In genomic region chr4:174454815-174455473, GRCh38 we compare ENCODE assay signal across 30 cellular contexts.
"Had no signal": no experiment of that assay in that cellular context is flagged by ENCODE, and none has a peak within 500 bp of the region (broad histone marks: within the 10 kb centered on the region; RNA-seq: fewer than 3 reads in every experiment).

No MANE protein-coding gene starts in this region.

- DNase-seq: activated CD4-positive, alpha-beta memory T cell treated with anti-CD3 and anti-CD28 coated beads, Interleukin-2, amount 10 ng/mL, durations not matched to agents 7 days and 5 days; activated CD4-positive, alpha-beta T cell treated with anti-CD3 and anti-CD28 coated beads for 1 hour; activated CD4-positive, alpha-beta T cell treated with anti-CD3 and anti-CD28 coated beads for 4 hours; activated CD4-positive, alpha-beta T cell treated with anti-CD3 and anti-CD28 coated beads, Interleukin-2, amount 10 ng/mL, durations not matched to agents 7 days and 5 days; activated CD4-positive, alpha-beta T cell treated with anti-CD3 and anti-CD28 coated beads, Interleukin-2, amount 50 U/mL, for 4 hours; activated CD8-positive, alpha-beta memory T cell treated with anti-CD3 and anti-CD28 coated beads, Interleukin-2, amount 50 U/mL, for 48 hours; activated gamma-delta T cell; activated naive CD4-positive, alpha-beta T cell; activated naive CD4-positive, alpha-beta T cell treated with anti-CD3 and anti-CD28 coated beads, Interleukin-2, amount 10 ng/mL, durations not matched to agents 7 days and 5 days; activated naive CD8-positive, alpha-beta T cell treated with anti-CD3 and anti-CD28 coated beads, Interleukin-2, amount 10 ng/mL, durations not matched to agents 7 days and 5 days; activated T-cell treated with anti-CD3 and anti-CD28 coated beads for 4 hours; activated T-cell treated with anti-CD3 and anti-CD28 coated beads, Interleukin-2, amount 50 U/mL, for 24 hours; activated T-cell treated with anti-CD3 and anti-CD28 coated beads, Interleukin-2, amount 50 U/mL, for 72 hours; central memory CD4-positive, alpha-beta T cell; cerebellar nuclear complex; dorsolateral prefrontal cortex; effector memory CD4-positive, alpha-beta T cell; endodermal cell; foreskin fibroblast; head of caudate nucleus; T-helper 2 cell had no signal

- H3K36me3 Mint-ChIP-seq: activated naive CD4-positive, alpha-beta T cell treated with anti-CD3 and anti-CD28 coated beads, Interleukin-2, amount 10 ng/mL, durations not matched to agents 7 days and 5 days; activated naive CD4-positive, alpha-beta T cell treated with anti-CD3 and anti-CD28 coated beads, Interleukin-2, amount 50 U/mL, for 72 hours; activated naive CD8-positive, alpha-beta T cell treated with anti-CD3 and anti-CD28 coated beads, Interleukin-2, amount 10 ng/mL, durations not matched to agents 7 days and 5 days; brain; WTC11 had no signal

- H3K4me3 Mint-ChIP-seq: activated CD4-positive, alpha-beta memory T cell treated with anti-CD3 and anti-CD28 coated beads, Interleukin-2, amount 10 ng/mL, durations not matched to agents 7 days and 5 days; activated CD4-positive, alpha-beta T cell treated with anti-CD3 and anti-CD28 coated beads, Interleukin-2, amount 10 ng/mL, durations not matched to agents 7 days and 5 days; activated naive CD4-positive, alpha-beta T cell treated with anti-CD3 and anti-CD28 coated beads, Interleukin-2, amount 10 ng/mL, durations not matched to agents 7 days and 5 days; activated naive CD8-positive, alpha-beta T cell treated with anti-CD3 and anti-CD28 coated beads, Interleukin-2, amount 10 ng/mL, durations not matched to agents 7 days and 5 days; activated T-cell treated with anti-CD3 and anti-CD28 coated beads, Interleukin-2, amount 50 U/mL, for 24 hours; activated T-cell treated with anti-CD3 and anti-CD28 coated beads, Interleukin-2, amount 50 U/mL, for 72 hours; brain; dendritic cell treated with granulocyte-macrophage colony-stimulating factor and Interleukin-4, amounts not matched to agents 40 ng/mL and 50 ng/mL, for 4 days; endodermal cell; WTC11 had no signal

- ATAC-seq: activated naive CD4-positive, alpha-beta T cell treated with anti-CD3 and anti-CD28 coated beads, Interleukin-2, amount 50 U/mL, for 72 hours; activated T-cell treated with anti-CD3 and anti-CD28 coated beads, Interleukin-2, amount 50 U/mL, for 72 hours; esophagus mucosa; WTC11 had no signal

- H3K9me3 Mint-ChIP-seq: activated CD4-positive, alpha-beta memory T cell treated with anti-CD3 and anti-CD28 coated beads, Interleukin-2, amount 10 ng/mL, durations not matched to agents 7 days and 5 days; activated CD4-positive, alpha-beta T cell treated with anti-CD3 and anti-CD28 coated beads, Interleukin-2, amount 10 ng/mL, durations not matched to agents 7 days and 5 days; activated naive CD4-positive, alpha-beta T cell treated with anti-CD3 and anti-CD28 coated beads, Interleukin-2, amount 10 ng/mL, durations not matched to agents 7 days and 5 days; activated naive CD8-positive, alpha-beta T cell treated with anti-CD3 and anti-CD28 coated beads, Interleukin-2, amount 10 ng/mL, durations not matched to agents 7 days and 5 days; activated T-cell treated with anti-CD3 and anti-CD28 coated beads, Interleukin-2, amount 50 U/mL, for 24 hours; activated T-cell treated with anti-CD3 and anti-CD28 coated beads, Interleukin-2, amount 50 U/mL, for 72 hours; brain; dendritic cell treated with granulocyte-macrophage colony-stimulating factor and Interleukin-4, amounts not matched to agents 40 ng/mL and 50 ng/mL, for 4 days; endodermal cell; WTC11 had no signal

- H3K27me3 Mint-ChIP-seq: activated CD4-positive, alpha-beta memory T cell treated with anti-CD3 and anti-CD28 coated beads, Interleukin-2, amount 10 ng/mL, durations not matched to agents 7 days and 5 days; activated CD4-positive, alpha-beta T cell treated with anti-CD3 and anti-CD28 coated beads, Interleukin-2, amount 10 ng/mL, durations not matched to agents 7 days and 5 days; activated naive CD4-positive, alpha-beta T cell treated with anti-CD3 and anti-CD28 coated beads, Interleukin-2, amount 10 ng/mL, durations not matched to agents 7 days and 5 days; activated naive CD8-positive, alpha-beta T cell treated with anti-CD3 and anti-CD28 coated beads, Interleukin-2, amount 10 ng/mL, durations not matched to agents 7 days and 5 days; activated T-cell treated with anti-CD3 and anti-CD28 coated beads, Interleukin-2, amount 50 U/mL, for 24 hours; brain; dendritic cell treated with granulocyte-macrophage colony-stimulating factor and Interleukin-4, amounts not matched to agents 40 ng/mL and 50 ng/mL, for 4 days had no signal

- H3K36me3 ChIP-seq: ascending aorta, breast epithelium, cardiac muscle cell had no signal

- H3K4me1 Mint-ChIP-seq: activated CD4-positive, alpha-beta memory T cell treated with anti-CD3 and anti-CD28 coated beads, Interleukin-2, amount 10 ng/mL, durations not matched to agents 7 days and 5 days; activated CD4-positive, alpha-beta T cell treated with anti-CD3 and anti-CD28 coated beads, Interleukin-2, amount 10 ng/mL, durations not matched to agents 7 days and 5 days; activated naive CD4-positive, alpha-beta T cell treated with anti-CD3 and anti-CD28 coated beads, Interleukin-2, amount 10 ng/mL, durations not matched to agents 7 days and 5 days; activated naive CD8-positive, alpha-beta T cell treated with anti-CD3 and anti-CD28 coated beads, Interleukin-2, amount 10 ng/mL, durations not matched to agents 7 days and 5 days; brain had no signal

- H3K27ac Mint-ChIP-seq: activated CD4-positive, alpha-beta memory T cell treated with anti-CD3 and anti-CD28 coated beads, Interleukin-2, amount 10 ng/mL, durations not matched to agents 7 days and 5 days; activated CD4-positive, alpha-beta T cell treated with anti-CD3 and anti-CD28 coated beads, Interleukin-2, amount 10 ng/mL, durations not matched to agents 7 days and 5 days; activated naive CD4-positive, alpha-beta T cell treated with anti-CD3 and anti-CD28 coated beads, Interleukin-2, amount 10 ng/mL, durations not matched to agents 7 days and 5 days; activated naive CD4-positive, alpha-beta T cell treated with anti-CD3 and anti-CD28 coated beads, Interleukin-2, amount 50 U/mL, for 72 hours; activated naive CD8-positive, alpha-beta T cell treated with anti-CD3 and anti-CD28 coated beads, Interleukin-2, amount 10 ng/mL, durations not matched to agents 7 days and 5 days; activated T-cell treated with anti-CD3 and anti-CD28 coated beads, Interleukin-2, amount 50 U/mL, for 24 hours; activated T-cell treated with anti-CD3 and anti-CD28 coated beads, Interleukin-2, amount 50 U/mL, for 72 hours; brain; dendritic cell treated with granulocyte-macrophage colony-stimulating factor and Interleukin-4, amounts not matched to agents 40 ng/mL and 50 ng/mL, for 4 days; endodermal cell; WTC11 had no signal

- H3K27me3 ChIP-seq: ascending aorta, breast epithelium, cardiac muscle cell had no signal

- H3K9me3 ChIP-seq: ascending aorta, breast epithelium had no signal

- H3K4me3 ChIP-seq: ascending aorta, breast epithelium, cardiac muscle cell, coronary artery, dorsolateral prefrontal cortex had no signal

- H3K27ac ChIP-seq: ascending aorta, breast epithelium, cardiac muscle cell, coronary artery, dorsolateral prefrontal cortex had no signal

- H3K4me1 ChIP-seq: breast epithelium had no signal
